In the genomic region with DNA sequence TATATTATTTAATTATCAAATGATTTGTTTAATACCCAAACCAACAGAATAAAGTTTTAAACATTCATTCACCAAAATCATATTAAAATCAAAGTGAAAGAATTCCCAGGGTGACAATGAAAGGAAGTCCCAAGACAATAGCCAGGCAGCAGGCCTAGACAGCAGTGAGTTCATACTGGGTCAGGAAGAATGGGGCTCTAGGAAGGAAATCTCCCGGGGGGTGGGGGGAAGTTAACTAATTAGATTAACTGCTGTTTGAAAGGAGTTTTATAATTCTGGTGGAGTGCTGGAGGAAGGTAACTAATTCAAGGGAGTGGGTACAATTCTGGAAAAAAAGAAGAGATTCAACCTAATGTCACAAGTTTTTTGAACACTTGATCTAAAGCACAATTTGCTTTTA, we compare ENCODE assay signal across 2 cellular contexts.
A peak's percentile ranks its signal among the peaks of the same experiment; 100 is the strongest.
TF ChIP-seq lines count a peak whose summit lies in the region.

No MANE protein-coding gene starts in this region.

TF ChIP-seq in SK-N-SH treated with all-trans-retinoic acid at 6 μM for 48 hours, 23 proteins besides CTCF, POLR2A, EP300 and RAD21 (continued from another document):
- TF ChIP-seq, protein P1, sequence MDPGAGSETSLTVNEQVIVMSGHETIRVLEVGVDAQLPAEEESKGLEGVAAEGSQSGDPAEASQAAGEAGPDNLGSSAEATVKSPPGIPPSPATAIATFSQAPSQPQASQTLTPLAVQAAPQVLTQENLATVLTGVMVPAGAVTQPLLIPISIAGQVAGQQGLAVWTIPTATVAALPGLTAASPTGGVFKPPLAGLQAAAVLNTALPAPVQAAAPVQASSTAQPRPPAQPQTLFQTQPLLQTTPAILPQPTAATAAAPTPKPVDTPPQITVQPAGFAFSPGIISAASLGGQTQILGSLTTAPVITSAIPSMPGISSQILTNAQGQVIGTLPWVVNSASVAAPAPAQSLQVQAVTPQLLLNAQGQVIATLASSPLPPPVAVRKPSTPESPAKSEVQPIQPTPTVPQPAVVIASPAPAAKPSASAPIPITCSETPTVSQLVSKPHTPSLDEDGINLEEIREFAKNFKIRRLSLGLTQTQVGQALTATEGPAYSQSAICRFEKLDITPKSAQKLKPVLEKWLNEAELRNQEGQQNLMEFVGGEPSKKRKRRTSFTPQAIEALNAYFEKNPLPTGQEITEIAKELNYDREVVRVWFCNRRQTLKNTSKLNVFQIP (CRISPR knock-in tag; IDR thresholded peaks at IDR 0.05; ENCODE audit: borderline replicate concordance, low read depth), result no peak
- TF ChIP-seq RARB (CRISPR knock-in tag; IDR thresholded peaks at IDR 0.05), result no peak
- TF ChIP-seq, protein P2, sequence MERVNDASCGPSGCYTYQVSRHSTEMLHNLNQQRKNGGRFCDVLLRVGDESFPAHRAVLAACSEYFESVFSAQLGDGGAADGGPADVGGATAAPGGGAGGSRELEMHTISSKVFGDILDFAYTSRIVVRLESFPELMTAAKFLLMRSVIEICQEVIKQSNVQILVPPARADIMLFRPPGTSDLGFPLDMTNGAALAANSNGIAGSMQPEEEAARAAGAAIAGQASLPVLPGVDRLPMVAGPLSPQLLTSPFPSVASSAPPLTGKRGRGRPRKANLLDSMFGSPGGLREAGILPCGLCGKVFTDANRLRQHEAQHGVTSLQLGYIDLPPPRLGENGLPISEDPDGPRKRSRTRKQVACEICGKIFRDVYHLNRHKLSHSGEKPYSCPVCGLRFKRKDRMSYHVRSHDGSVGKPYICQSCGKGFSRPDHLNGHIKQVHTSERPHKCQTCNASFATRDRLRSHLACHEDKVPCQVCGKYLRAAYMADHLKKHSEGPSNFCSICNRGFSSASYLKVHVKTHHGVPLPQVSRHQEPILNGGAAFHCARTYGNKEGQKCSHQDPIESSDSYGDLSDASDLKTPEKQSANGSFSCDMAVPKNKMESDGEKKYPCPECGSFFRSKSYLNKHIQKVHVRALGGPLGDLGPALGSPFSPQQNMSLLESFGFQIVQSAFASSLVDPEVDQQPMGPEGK (CRISPR knock-in tag; IDR thresholded peaks at IDR 0.05; ENCODE audit: borderline replicate concordance), result peak; percentile 93; the same call in 1 of the 2 replicates

TF ChIP-seq in SK-N-SH, 30 proteins besides CTCF, POLR2A, EP300 and RAD21 (continued from another document):
- TF ChIP-seq, protein P3, sequence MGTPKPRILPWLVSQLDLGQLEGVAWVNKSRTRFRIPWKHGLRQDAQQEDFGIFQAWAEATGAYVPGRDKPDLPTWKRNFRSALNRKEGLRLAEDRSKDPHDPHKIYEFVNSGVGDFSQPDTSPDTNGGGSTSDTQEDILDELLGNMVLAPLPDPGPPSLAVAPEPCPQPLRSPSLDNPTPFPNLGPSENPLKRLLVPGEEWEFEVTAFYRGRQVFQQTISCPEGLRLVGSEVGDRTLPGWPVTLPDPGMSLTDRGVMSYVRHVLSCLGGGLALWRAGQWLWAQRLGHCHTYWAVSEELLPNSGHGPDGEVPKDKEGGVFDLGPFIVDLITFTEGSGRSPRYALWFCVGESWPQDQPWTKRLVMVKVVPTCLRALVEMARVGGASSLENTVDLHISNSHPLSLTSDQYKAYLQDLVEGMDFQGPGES (IDR thresholded peaks at IDR 0.05; ENCODE audit: low read depth, low read length), result no peak
- TF ChIP-seq, protein P4, sequence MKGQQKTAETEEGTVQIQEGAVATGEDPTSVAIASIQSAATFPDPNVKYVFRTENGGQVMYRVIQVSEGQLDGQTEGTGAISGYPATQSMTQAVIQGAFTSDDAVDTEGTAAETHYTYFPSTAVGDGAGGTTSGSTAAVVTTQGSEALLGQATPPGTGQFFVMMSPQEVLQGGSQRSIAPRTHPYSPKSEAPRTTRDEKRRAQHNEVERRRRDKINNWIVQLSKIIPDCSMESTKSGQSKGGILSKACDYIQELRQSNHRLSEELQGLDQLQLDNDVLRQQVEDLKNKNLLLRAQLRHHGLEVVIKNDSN (IDR thresholded peaks at IDR 0.05; ENCODE audit: borderline replicate concordance, low read depth), result no peak
- TF ChIP-seq TAF1 (IDR thresholded peaks at IDR 0.05; ENCODE audit: borderline replicate concordance, low read depth, low read length) (no peak), FOSL2 (IDR thresholded peaks at IDR 0.05; ENCODE audit: borderline replicate concordance, low read depth) (no peak), SIN3A (IDR thresholded peaks at IDR 0.05; ENCODE audit: borderline replicate concordance, low read depth, low read length) (no peak), GABPA (IDR thresholded peaks at IDR 0.05; ENCODE audit: low read depth) (no peak), RXRA (IDR thresholded peaks at IDR 0.05; ENCODE audit: borderline replicate concordance, low read depth) (no peak), TEAD4 (IDR thresholded peaks at IDR 0.05; ENCODE audit: borderline replicate concordance, insufficient read depth) (no peak), POLR2AphosphoS5 (IDR thresholded peaks at IDR 0.05; ENCODE audit: low read depth, low read length) (no peak), NFIC (IDR thresholded peaks at IDR 0.05; ENCODE audit: borderline replicate concordance) (no peak), SMC3 (IDR thresholded peaks at IDR 0.05; ENCODE audit: low read depth, low read length) (no peak), JUND (IDR thresholded peaks at IDR 0.05) (no peak), FOXM1 (IDR thresholded peaks at IDR 0.05; ENCODE audit: low read depth) (no peak)
- TF ChIP-seq, protein P5, sequence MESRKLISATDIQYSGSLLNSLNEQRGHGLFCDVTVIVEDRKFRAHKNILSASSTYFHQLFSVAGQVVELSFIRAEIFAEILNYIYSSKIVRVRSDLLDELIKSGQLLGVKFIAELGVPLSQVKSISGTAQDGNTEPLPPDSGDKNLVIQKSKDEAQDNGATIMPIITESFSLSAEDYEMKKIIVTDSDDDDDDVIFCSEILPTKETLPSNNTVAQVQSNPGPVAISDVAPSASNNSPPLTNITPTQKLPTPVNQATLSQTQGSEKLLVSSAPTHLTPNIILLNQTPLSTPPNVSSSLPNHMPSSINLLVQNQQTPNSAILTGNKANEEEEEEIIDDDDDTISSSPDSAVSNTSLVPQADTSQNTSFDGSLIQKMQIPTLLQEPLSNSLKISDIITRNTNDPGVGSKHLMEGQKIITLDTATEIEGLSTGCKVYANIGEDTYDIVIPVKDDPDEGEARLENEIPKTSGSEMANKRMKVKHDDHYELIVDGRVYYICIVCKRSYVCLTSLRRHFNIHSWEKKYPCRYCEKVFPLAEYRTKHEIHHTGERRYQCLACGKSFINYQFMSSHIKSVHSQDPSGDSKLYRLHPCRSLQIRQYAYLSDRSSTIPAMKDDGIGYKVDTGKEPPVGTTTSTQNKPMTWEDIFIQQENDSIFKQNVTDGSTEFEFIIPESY (IDR thresholded peaks at IDR 0.05; ENCODE audit: borderline replicate concordance, low read depth), result no peak
- TF ChIP-seq, protein P6, sequence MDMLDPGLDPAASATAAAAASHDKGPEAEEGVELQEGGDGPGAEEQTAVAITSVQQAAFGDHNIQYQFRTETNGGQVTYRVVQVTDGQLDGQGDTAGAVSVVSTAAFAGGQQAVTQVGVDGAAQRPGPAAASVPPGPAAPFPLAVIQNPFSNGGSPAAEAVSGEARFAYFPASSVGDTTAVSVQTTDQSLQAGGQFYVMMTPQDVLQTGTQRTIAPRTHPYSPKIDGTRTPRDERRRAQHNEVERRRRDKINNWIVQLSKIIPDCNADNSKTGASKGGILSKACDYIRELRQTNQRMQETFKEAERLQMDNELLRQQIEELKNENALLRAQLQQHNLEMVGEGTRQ (IDR thresholded peaks at IDR 0.05; ENCODE audit: borderline replicate concordance, low read depth, low read length), result no peak
- TF ChIP-seq, protein P7, sequence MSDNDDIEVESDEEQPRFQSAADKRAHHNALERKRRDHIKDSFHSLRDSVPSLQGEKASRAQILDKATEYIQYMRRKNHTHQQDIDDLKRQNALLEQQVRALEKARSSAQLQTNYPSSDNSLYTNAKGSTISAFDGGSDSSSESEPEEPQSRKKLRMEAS (IDR thresholded peaks at IDR 0.05; ENCODE audit: low read depth), result no peak
TF ChIP-seq in SK-N-SH: peak in this region for 0.
